In the genomic region with DNA sequence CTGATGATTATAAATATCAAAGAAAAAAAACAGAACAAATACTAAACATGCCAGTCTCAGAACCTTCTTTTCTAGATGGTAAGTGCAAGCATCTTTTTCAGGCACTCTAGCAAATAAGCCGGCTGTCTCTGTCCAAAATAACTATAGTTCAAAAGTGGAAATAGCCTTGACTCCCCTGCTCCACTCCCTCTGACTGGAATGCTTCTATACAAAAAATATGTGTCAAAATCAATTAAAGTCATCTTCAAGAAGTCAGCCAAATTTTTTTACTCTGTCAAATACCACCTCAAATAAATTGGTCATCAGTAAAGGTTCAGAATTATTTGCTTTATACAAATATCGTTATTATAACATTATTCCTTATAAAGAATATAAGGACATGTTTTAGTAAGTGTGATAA, we compare ENCODE assay signal across 21 cellular contexts.
DNase-seq lines count a peak whose midpoint lies in the region; ATAC-seq, FAIRE-seq and TF ChIP-seq lines count a peak whose summit lies in the region.
"Had no signal": no experiment of that assay in that cellular context is flagged by ENCODE, and none has a peak within 500 bp of the region (broad histone marks: within the 10 kb centered on the region; RNA-seq: fewer than 3 reads in every experiment).

No MANE protein-coding gene starts in this region.

- TF ChIP-seq RAD21 in SK-N-SH (IDR thresholded peaks at IDR 0.05; ENCODE audit: low read length), result no peak

- no peak overlapping the region for H2BK120ac ChIP-seq in mesendoderm (ENCODE audit: low read depth, low read length)

- H3K9me2 ChIP-seq in SK-N-SH (no peaks in the 10 kb centered on the region), Karpas-422 (replicated peaks; ENCODE audit: insufficient read depth, low read length) (no peaks in the 10 kb centered on the region)

- H3K56ac ChIP-seq in mesendoderm (ENCODE audit: low read length), result no peak overlapping the region

- no peak overlapping the region for H3K4me2 ChIP-seq in SK-N-SH
- no peak overlapping the region for H3K4me2 ChIP-seq in mesendoderm (ENCODE audit: low read length)
- H3K4me2 ChIP-seq in Karpas-422 (ENCODE audit: low read depth, low read length, poor library complexity, severe bottlenecking), result no peak overlapping the region
- H3K4me2 ChIP-seq: BLaER1 had no signal

- H3K4me1 ChIP-seq in SK-N-SH (ENCODE audit: control insufficient read depth in 1 of 2, insufficient read depth in 2 of 2, low read depth in 1 of 2, low read length in 1 of 2), result peaks cover 4 to 49% of the 10 kb centered on the region in 2 experiments; a peak in 3 of 4 replicates
- H3K4me1 ChIP-seq in mesendoderm (ENCODE audit: control insufficient read depth, low read depth, low read length), result no peaks in the 10 kb centered on the region
- H3K4me1 ChIP-seq in Karpas-422 (ENCODE audit: low read length), result peaks cover 22% of the 10 kb centered on the region
- H3K4me1 ChIP-seq: BLaER1, Caco-2 had no signal

- no peak overlapping the region for H3K4ac ChIP-seq in mesendoderm (ENCODE audit: low read depth, low read length)

- H3K18ac ChIP-seq in mesendoderm (ENCODE audit: low read length), result no peak overlapping the region

- H3K36me3 ChIP-seq in SK-N-SH (replicated peaks in 1 of 2; ENCODE audit: control insufficient read depth in 1 of 2, insufficient read depth in 2 of 2, low read length in 1 of 2) (peaks cover 18 to 33% of the 10 kb centered on the region in 2 experiments), mesendoderm (ENCODE audit: control insufficient read depth, insufficient read depth, low read length) (no peaks in the 10 kb centered on the region), Karpas-422 (ENCODE audit: insufficient read depth, low read length) (peaks cover 25% of the 10 kb centered on the region; the same call in 1 of the 2 replicates)

- H3K4me3 ChIP-seq in SK-N-SH (ENCODE audit: low read depth in 2 of 2, low read length in 1 of 2) (no peak overlapping the region), mesendoderm (ENCODE audit: low read length) (no peak overlapping the region), Karpas-422 (ENCODE audit: low read length) (no peak overlapping the region)
- H3K4me3 ChIP-seq: BLaER1, GM12878, GM23248 had no signal

- peak overlapping the region; percentile 6 for H4K8ac ChIP-seq in mesendoderm (ENCODE audit: low read depth, low read length)

- no peaks in the 10 kb centered on the region for H3K27me3 ChIP-seq in SK-N-SH (ENCODE audit: insufficient read depth)
- H3K27me3 ChIP-seq in mesendoderm (ENCODE audit: insufficient read depth, low read length, poor library complexity), result no peaks in the 10 kb centered on the region
- H3K27me3 ChIP-seq in Karpas-422 (ENCODE audit: low read length), result no peaks in the 10 kb centered on the region
- H3K27me3 ChIP-seq: BLaER1 had no signal

- no peak for TF ChIP-seq EP300 in SK-N-SH (IDR thresholded peaks at IDR 0.05; ENCODE audit: borderline replicate concordance in 1 of 2, low read depth in 1 of 2, low read length in 1 of 2)

- H3K9me3 ChIP-seq in SK-N-SH, result no peaks in the 10 kb centered on the region
- no peaks in the 10 kb centered on the region for H3K9me3 ChIP-seq in Karpas-422 (ENCODE audit: low read length)
- H3K9me3 ChIP-seq: BLaER1, Caco-2 had no signal

- H3K79me1 ChIP-seq in mesendoderm (ENCODE audit: low read length), result no peaks in the 10 kb centered on the region

- H2BK15ac ChIP-seq in mesendoderm (replicated peaks; ENCODE audit: low read depth), result no peak overlapping the region

- H2AFZ ChIP-seq in SK-N-SH (ENCODE audit: low read depth) (no peak overlapping the region), Karpas-422 (ENCODE audit: low read length) (no peak overlapping the region)
- H2AFZ ChIP-seq: GM23248 had no signal

- no peak overlapping the region for H4K5ac ChIP-seq in mesendoderm (ENCODE audit: low read length)

- no peak overlapping the region for H3K9ac ChIP-seq in SK-N-SH
- H3K9ac ChIP-seq in mesendoderm (ENCODE audit: low read length), result no peak overlapping the region
- H3K9ac ChIP-seq in Karpas-422 (ENCODE audit: low read length), result no peak overlapping the region
- H3K9ac ChIP-seq: BLaER1, GM23248 had no signal

- peaks cover 13% of the 10 kb centered on the region for H3F3A ChIP-seq in SK-N-SH (replicated peaks; ENCODE audit: insufficient read depth)

- no peak for DNase-seq in SK-N-SH
- DNase-seq in mesendoderm, result no peak
- DNase-seq in EL, result no peak
- DNase-seq in Karpas-422, result no peak
- DNase-seq: Caco-2; CD4-positive, CD25-positive, alpha-beta regulatory T cell; CD8-positive, alpha-beta T cell; DMS153; DND-41; GDM1; GM23248; H9 had no signal

- no peaks in the 10 kb centered on the region for H3K79me2 ChIP-seq in SK-N-SH (ENCODE audit: insufficient read depth)
- no peaks in the 10 kb centered on the region for H3K79me2 ChIP-seq in mesendoderm (ENCODE audit: control insufficient read depth, insufficient read depth, low read length)
- peaks cover 18% of the 10 kb centered on the region for H3K79me2 ChIP-seq in Karpas-422 (ENCODE audit: low read length)

- H3K27ac ChIP-seq in SK-N-SH (ENCODE audit: low read depth in 2 of 2, low read length in 1 of 2) (peak overlapping the region; percentile 21 to 99; a peak in 2 of 4 replicates), mesendoderm (ENCODE audit: low read depth, low read length) (no peak overlapping the region), Karpas-422 (ENCODE audit: low read length) (no peak overlapping the region)
- H3K27ac ChIP-seq: BLaER1, C4-2B, GM23248 had no signal

- no peak overlapping the region for H2BK5ac ChIP-seq in mesendoderm (ENCODE audit: low read length)

- CTCF ChIA-PET in SK-N-SH (lab: Yijun Ruan, JAX), result interaction anchor here (1.1 to 3.1 kb wide), 5 partner anchors 12 to 157 kb away, joined by 3 to 28 read pairs (median 6); no protein-coding TSS in a partner anchor

- FAIRE-seq in colon (lab: Jason Lieb, UNC), result peak; percentile 72
- FAIRE-seq: GM12878, GM18507, GM19239, H1 had no signal

- H3K23ac ChIP-seq in mesendoderm (ENCODE audit: low read length), result no peak overlapping the region

- no peak for ATAC-seq in GM19035 (IDR thresholded peaks at IDR 0.05; ENCODE audit: unreplicated experiment)
- ATAC-seq: CD8-positive, alpha-beta T cell; GM12878; HCT116 had no signal

- POLR2A ChIA-PET in SK-N-SH (lab: Yijun Ruan, JAX), result interaction anchor here (0.5 to 3.9 kb wide), 2 partner anchors 149 to 162 kb away, joined by 3 to 32 read pairs; a partner anchor contains a TSS

- H4K20me1 ChIP-seq in SK-N-SH (ENCODE audit: insufficient read depth) (no peaks in the 10 kb centered on the region), Karpas-422 (ENCODE audit: insufficient read depth, low read depth, low read length) (no peaks in the 10 kb centered on the region)

- TF ChIP-seq CTCF in SK-N-SH (IDR thresholded peaks at IDR 0.05), result no peak

- 87% methylated on average over 2 of the region's 2 CpGs for WGBS in SK-N-SH (ENCODE audit: low lambda C conversion rate)
- WGBS in mesendoderm (ENCODE audit: extremely low coverage, insufficient coverage, low lambda C conversion rate), result 100% methylated on average over 1 of the region's 2 CpGs

- no peak overlapping the region for H2AK5ac ChIP-seq in mesendoderm (ENCODE audit: low read length)

TF ChIP-seq in SK-N-SH, 30 proteins besides CTCF, POLR2A, EP300 and RAD21:
- no peak for TF ChIP-seq TCF12 (IDR thresholded peaks at IDR 0.05)
- TF ChIP-seq, protein P1, sequence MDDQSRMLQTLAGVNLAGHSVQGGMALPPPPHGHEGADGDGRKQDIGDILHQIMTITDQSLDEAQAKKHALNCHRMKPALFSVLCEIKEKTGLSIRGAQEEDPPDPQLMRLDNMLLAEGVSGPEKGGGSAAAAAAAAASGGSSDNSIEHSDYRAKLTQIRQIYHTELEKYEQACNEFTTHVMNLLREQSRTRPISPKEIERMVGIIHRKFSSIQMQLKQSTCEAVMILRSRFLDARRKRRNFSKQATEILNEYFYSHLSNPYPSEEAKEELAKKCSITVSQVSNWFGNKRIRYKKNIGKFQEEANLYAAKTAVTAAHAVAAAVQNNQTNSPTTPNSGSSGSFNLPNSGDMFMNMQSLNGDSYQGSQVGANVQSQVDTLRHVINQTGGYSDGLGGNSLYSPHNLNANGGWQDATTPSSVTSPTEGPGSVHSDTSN (IDR thresholded peaks at IDR 0.05), result peak; percentile 62; the same call in 1 of the 2 replicates
TF ChIP-seq in SK-N-SH: peak in this region for 1.

Comparison
In these comparisons a context has a peak if more than half of its experiments do, and no peak if none do; other contexts are left out.
1. H3K27ac ChIP-seq: peak in SK-N-SH (2 of 2); none in mesendoderm (single experiment) and Karpas-422 (single experiment).